19 cellular contexts compared by ENCODE assay signal in genomic region chr2:164692114-164692513, GRCh38.
"Had no signal": no experiment of that assay in that cellular context is flagged by ENCODE, and none has a peak within 500 bp of the region (broad histone marks: within the 10 kb centered on the region; RNA-seq: fewer than 3 reads in every experiment).

No MANE protein-coding gene starts in this region.

- H3K4me1 ChIP-seq: left lung, psoas muscle had no signal

- H3K27ac ChIP-seq: body of pancreas, left lung, ovary, psoas muscle had no signal

- H3K27me3 ChIP-seq: body of pancreas, left lung, ovary had no signal

- H3K9me3 ChIP-seq: body of pancreas, left lung, ovary, psoas muscle had no signal

- H3K36me3 ChIP-seq: ovary had no signal

- DNase-seq: activated CD4-positive, alpha-beta T cell treated with anti-CD3 and anti-CD28 coated beads for 36 hours; activated CD4-positive, alpha-beta T cell treated with anti-CD3 and anti-CD28 coated beads, Interleukin-2, amount 50 U/mL, for 48 hours; activated naive CD4-positive, alpha-beta T cell; activated naive CD8-positive, alpha-beta T cell treated with anti-CD3 and anti-CD28 coated beads, Interleukin-2, amount 10 ng/mL, durations not matched to agents 7 days and 5 days; amygdala; body of pancreas; effector memory CD8-positive, alpha-beta T cell; foreskin melanocyte; head of caudate nucleus; left lung; naive thymus-derived CD4-positive, alpha-beta T cell; ovary; psoas muscle; right cardiac atrium; small intestine; stimulated activated CD4-positive, alpha-beta T cell treated with anti-CD3 and anti-CD28 coated beads, Interleukin-15, amount 100 ng/mL, for 24 hours; stimulated activated CD4-positive, alpha-beta T cell treated with anti-CD3 and anti-CD28 coated beads, Interleukin-2, amount 100 ng/mL, for 48 hours had no signal

- ATAC-seq: activated CD4-positive, alpha-beta T cell treated with anti-CD3 and anti-CD28 coated beads for 36 hours; activated T-helper 17 cell treated with anti-CD3 and anti-CD28 coated beads, Interleukin-2, amount 50 U/mL, for 72 hours; body of pancreas; effector memory CD8-positive, alpha-beta T cell; left lung; naive thymus-derived CD4-positive, alpha-beta T cell; psoas muscle; right cardiac atrium; WTC11 had no signal

- H3K4me3 ChIP-seq: body of pancreas, left lung, ovary, psoas muscle had no signal
